In the genomic region with DNA sequence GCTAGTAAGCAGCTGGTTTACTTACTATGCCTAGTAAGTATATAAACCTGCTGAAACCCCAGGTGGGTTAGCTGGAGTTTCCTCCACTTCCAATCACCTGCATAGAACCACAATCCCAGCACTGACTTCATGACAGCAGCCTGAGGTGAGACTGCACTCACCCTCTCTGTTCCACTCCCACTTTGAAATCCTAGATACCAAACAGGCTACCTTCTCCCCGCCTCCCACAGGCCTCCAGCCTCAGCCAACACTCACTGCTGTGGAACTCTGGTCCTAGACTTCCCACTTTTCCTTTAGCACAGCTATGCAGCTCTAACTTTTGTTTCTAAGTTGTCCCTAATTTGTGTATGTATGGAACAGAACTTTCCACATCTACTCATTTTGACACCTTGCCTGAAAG, we compare ENCODE assay signal across 22 cellular contexts.
"Had no signal": no experiment of that assay in that cellular context is flagged by ENCODE, and none has a peak within 500 bp of the region (broad histone marks: within the 10 kb centered on the region; RNA-seq: fewer than 3 reads in every experiment).

No MANE protein-coding gene starts in this region.

- H2AFZ ChIP-seq: PC-9 had no signal

- H3K27ac ChIP-seq: breast epithelium, PC-9 had no signal

- H3K27ac Mint-ChIP-seq: activated B cell treated with CpG ODN at 0.5 μM for 24 hours; activated CD4-positive, alpha-beta memory T cell treated with anti-CD3 and anti-CD28 coated beads, Interleukin-2, amount 10 ng/mL, durations not matched to agents 7 days and 5 days; activated naive CD4-positive, alpha-beta T cell treated with anti-CD3 and anti-CD28 coated beads, Interleukin-2, amount 10 ng/mL, durations not matched to agents 7 days and 5 days; activated T-cell treated with anti-CD3 and anti-CD28 coated beads, Interleukin-2, amount 50 U/mL, for 72 hours; activated T-helper 2 cell treated with anti-CD3 and anti-CD28 coated beads, Interferon-gamma antibody, Interleukin-2, Interleukin-4, amounts not matched to agents 10 μg/mL and 5 μg/mL and 100 μg/mL, durations not matched to agents 14 hours and 24 hours and 36 hours; T-helper 17 cell had no signal

- DNase-seq: activated B cell treated with CpG ODN at 0.5 μM for 24 hours; activated CD4-positive, alpha-beta memory T cell treated with anti-CD3 and anti-CD28 coated beads, Interleukin-2, amount 10 ng/mL, durations not matched to agents 7 days and 5 days; activated CD4-positive, alpha-beta T cell treated with anti-CD3 and anti-CD28 coated beads for 1 hour; activated CD4-positive, alpha-beta T cell treated with anti-CD3 and anti-CD28 coated beads, Interleukin-2, amount 50 U/mL, for 1 hour; activated CD8-positive, alpha-beta memory T cell treated with anti-CD3 and anti-CD28 coated beads, Interleukin-2, amount 50 U/mL, for 4 hours; activated gamma-delta T cell treated with Interleukin-2 at 50 U/mL for 16 hours; activated naive CD4-positive, alpha-beta T cell treated with anti-CD3 and anti-CD28 coated beads, Interleukin-2, amount 10 ng/mL, durations not matched to agents 7 days and 5 days; activated T-cell treated with anti-CD3 and anti-CD28 coated beads, Interleukin-2, amount 50 U/mL, for 72 hours; aorta; caudate nucleus; NCI-H1048; NCI-H146; NCI-H187 treated with DMSO at 0.1 percent for 48 hours; NCI-H2081 treated with DMSO at 0.1 percent for 48 hours; NCI-H446; NCI-H524; PC-9; SIG-M5; T-helper 17 cell; T-helper 9 cell had no signal

- H3K4me3 ChIP-seq: breast epithelium, PC-9 had no signal

- H3K4me1 Mint-ChIP-seq: activated B cell treated with CpG ODN at 0.5 μM for 24 hours; activated CD4-positive, alpha-beta memory T cell treated with anti-CD3 and anti-CD28 coated beads, Interleukin-2, amount 10 ng/mL, durations not matched to agents 7 days and 5 days; activated naive CD4-positive, alpha-beta T cell treated with anti-CD3 and anti-CD28 coated beads, Interleukin-2, amount 10 ng/mL, durations not matched to agents 7 days and 5 days; T-helper 17 cell had no signal

- H3K4me1 ChIP-seq: breast epithelium had no signal

- ATAC-seq: activated T-cell treated with anti-CD3 and anti-CD28 coated beads, Interleukin-2, amount 50 U/mL, for 72 hours; T-helper 17 cell had no signal

- H3K9me3 Mint-ChIP-seq: activated B cell treated with CpG ODN at 0.5 μM for 24 hours; activated CD4-positive, alpha-beta memory T cell treated with anti-CD3 and anti-CD28 coated beads, Interleukin-2, amount 10 ng/mL, durations not matched to agents 7 days and 5 days; activated naive CD4-positive, alpha-beta T cell treated with anti-CD3 and anti-CD28 coated beads, Interleukin-2, amount 10 ng/mL, durations not matched to agents 7 days and 5 days; activated T-cell treated with anti-CD3 and anti-CD28 coated beads, Interleukin-2, amount 50 U/mL, for 72 hours; activated T-helper 2 cell treated with anti-CD3 and anti-CD28 coated beads, Interferon-gamma antibody, Interleukin-2, Interleukin-4, amounts not matched to agents 10 μg/mL and 5 μg/mL and 100 μg/mL, durations not matched to agents 14 hours and 24 hours and 36 hours had no signal

- H3K4me3 Mint-ChIP-seq: activated B cell treated with CpG ODN at 0.5 μM for 24 hours; activated CD4-positive, alpha-beta memory T cell treated with anti-CD3 and anti-CD28 coated beads, Interleukin-2, amount 10 ng/mL, durations not matched to agents 7 days and 5 days; activated naive CD4-positive, alpha-beta T cell treated with anti-CD3 and anti-CD28 coated beads, Interleukin-2, amount 10 ng/mL, durations not matched to agents 7 days and 5 days; activated T-cell treated with anti-CD3 and anti-CD28 coated beads, Interleukin-2, amount 50 U/mL, for 72 hours; T-helper 17 cell had no signal

- H3K36me3 Mint-ChIP-seq: activated naive CD4-positive, alpha-beta T cell treated with anti-CD3 and anti-CD28 coated beads, Interleukin-2, amount 10 ng/mL, durations not matched to agents 7 days and 5 days had no signal

- H3K36me3 ChIP-seq: breast epithelium had no signal

- H3K9me3 ChIP-seq: breast epithelium had no signal

- H3K4me2 ChIP-seq: PC-9 had no signal

- H3K27me3 Mint-ChIP-seq: activated B cell treated with CpG ODN at 0.5 μM for 24 hours; activated naive CD4-positive, alpha-beta T cell treated with anti-CD3 and anti-CD28 coated beads, Interleukin-2, amount 10 ng/mL, durations not matched to agents 7 days and 5 days; T-helper 17 cell had no signal

- H3K27me3 ChIP-seq: breast epithelium had no signal
